Comparison of ENCODE assay signal across 15 cellular contexts in the genomic region with DNA sequence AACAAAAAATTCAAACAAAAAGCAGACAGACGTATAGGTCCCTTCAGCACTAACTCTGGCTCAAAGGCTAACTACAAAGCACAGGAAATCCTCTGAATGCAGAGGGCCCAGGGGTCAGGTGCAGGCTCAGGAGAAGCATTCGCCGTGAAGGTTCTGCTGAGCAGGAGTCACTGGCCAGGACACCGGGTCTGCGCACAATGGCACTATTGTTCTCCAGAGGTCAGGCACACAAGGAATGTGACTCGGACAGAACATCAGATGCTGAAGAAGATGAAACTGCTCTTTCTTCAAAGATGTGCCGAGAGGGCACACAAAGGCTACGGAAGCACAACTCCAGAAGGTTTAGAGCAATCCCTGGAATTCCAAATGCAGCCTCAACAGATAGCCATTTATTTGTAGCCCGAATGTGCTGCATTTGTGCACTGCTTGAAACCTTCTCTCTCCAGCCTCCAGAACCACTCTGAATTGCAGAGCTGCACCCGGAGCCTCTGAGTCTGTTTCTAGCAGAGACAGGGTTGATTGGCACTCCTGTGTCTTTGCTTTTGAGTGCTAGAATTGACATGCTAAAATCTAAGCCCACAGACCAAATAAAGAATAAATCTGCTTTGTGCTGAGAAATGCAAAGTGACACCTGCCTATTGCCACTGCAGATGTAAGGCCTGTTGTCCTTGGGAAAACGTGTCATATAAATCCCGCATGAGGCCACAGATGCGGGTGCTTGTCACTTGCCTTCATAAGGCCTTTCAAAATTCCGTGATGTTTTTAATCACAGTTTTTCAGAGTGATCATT.
DNase-seq lines count a peak whose midpoint lies in the region; ATAC-seq and TF ChIP-seq lines count a peak whose summit lies in the region.
"Had no signal": no experiment of that assay in that cellular context is flagged by ENCODE, and none has a peak within 500 bp of the region (broad histone marks: within the 10 kb centered on the region; RNA-seq: fewer than 3 reads in every experiment).

No MANE protein-coding gene starts in this region.

- H3K27me3 Mint-ChIP-seq in activated CD4-positive, alpha-beta T cell treated with anti-CD3 and anti-CD28 coated beads for 36 hours: no peaks in the 10 kb centered on the region
- peaks cover 2% of the 10 kb centered on the region for H3K27me3 Mint-ChIP-seq in endothelial cell (ENCODE audit: unreplicated experiment)
- H3K27me3 Mint-ChIP-seq: memory B cell had no signal

- no peak overlapping the region for H3K4me3 Mint-ChIP-seq in activated CD4-positive, alpha-beta T cell treated with anti-CD3 and anti-CD28 coated beads for 36 hours
- peak overlapping the region; percentile 14 for H3K4me3 Mint-ChIP-seq in endothelial cell (ENCODE audit: unreplicated experiment)
- H3K4me3 Mint-ChIP-seq: memory B cell had no signal

- H3K4me1 ChIP-seq in HUES64 (ENCODE audit: insufficient read depth, low read length): peaks cover 47% of the 10 kb centered on the region
- peaks cover 34 to 82% (median 51%) of the 10 kb centered on the region in 4 donors for H3K4me1 ChIP-seq in esophagus muscularis mucosa

- H3K4me2 ChIP-seq in neural cell (ENCODE audit: low read length): no peak overlapping the region
- H3K4me2 ChIP-seq: A549 had no signal

- H3K9me3 ChIP-seq in HUES64 (ENCODE audit: insufficient read depth, low read depth, low read length): no peaks in the 10 kb centered on the region
- no peaks in the 10 kb centered on the region for H3K9me3 ChIP-seq in neural cell (ENCODE audit: low read length)
- H3K9me3 ChIP-seq in esophagus muscularis mucosa: no peaks in the 10 kb centered on the region
- H3K9me3 ChIP-seq: breast epithelium, upper lobe of right lung had no signal

- H3K36me3 ChIP-seq in HUES64 (ENCODE audit: insufficient read depth, low read length): peaks cover 13% of the 10 kb centered on the region
- no peaks in the 10 kb centered on the region for H3K36me3 ChIP-seq in neural cell (ENCODE audit: insufficient read depth, low read length)
- H3K36me3 ChIP-seq in esophagus muscularis mucosa: peaks cover 0 to 74% (median 23%) of the 10 kb centered on the region in 4 donors
- H3K36me3 ChIP-seq: breast epithelium had no signal

- ATAC-seq in activated CD4-positive, alpha-beta T cell treated with anti-CD3 and anti-CD28 coated beads for 36 hours: no peak
- ATAC-seq in GM21529 (IDR thresholded peaks at IDR 0.05; ENCODE audit: unreplicated experiment): no peak
- ATAC-seq: A549, upper lobe of right lung had no signal

- TF ChIP-seq CTCF in endothelial cell (IDR thresholded peaks at IDR 0.05; ENCODE audit: unreplicated experiment): no peak
- no peak for TF ChIP-seq CTCF in neural cell (IDR thresholded peaks at IDR 0.05; ENCODE audit: poor library complexity, severe bottlenecking)
- TF ChIP-seq CTCF in esophagus muscularis mucosa (IDR thresholded peaks at IDR 0.05): no peak

- H3K9ac ChIP-seq in HUES64 (ENCODE audit: low read depth, low read length): peak overlapping the region; percentile 3; the same call in 1 of the 2 replicates
- no peak overlapping the region for H3K9ac ChIP-seq in neural cell (ENCODE audit: low read length)

- H3K4me3 ChIP-seq in HUES64 (ENCODE audit: low read length): peak overlapping the region; percentile 3; the same call in 1 of the 2 replicates
- peak overlapping the region; percentile 19 for H3K4me3 ChIP-seq in neural cell (ENCODE audit: low read length)
- no peak overlapping the region for H3K4me3 ChIP-seq in esophagus muscularis mucosa
- H3K4me3 ChIP-seq: A549, breast epithelium, upper lobe of right lung had no signal

- H3K27ac ChIP-seq in HUES64 (ENCODE audit: low read depth, low read length) (peak overlapping the region; percentile 77), neural cell (ENCODE audit: low read length) (no peak overlapping the region), esophagus muscularis mucosa (replicated peaks in 1 of 4) (no peak overlapping the region)
- H3K27ac ChIP-seq: A549, epithelial cell of prostate, upper lobe of right lung had no signal

- H3K36me3 Mint-ChIP-seq in activated CD4-positive, alpha-beta T cell treated with anti-CD3 and anti-CD28 coated beads for 36 hours (ENCODE audit: low read depth): peaks cover 47% of the 10 kb centered on the region
- peaks cover 13% of the 10 kb centered on the region for H3K36me3 Mint-ChIP-seq in endothelial cell (ENCODE audit: low read depth, unreplicated experiment)

- no peak overlapping the region for H2AFZ ChIP-seq in neural cell (ENCODE audit: low read depth, low read length)

- TF ChIP-seq EP300 in neural cell (conservative IDR thresholded peaks at IDR 0.05; ENCODE audit: poor library complexity, severe bottlenecking) (peak; percentile 40), esophagus muscularis mucosa (IDR thresholded peaks at IDR 0.05) (no peak)

- POLR2A ChIA-PET in activated CD4-positive, alpha-beta T cell treated with anti-CD3 and anti-CD28 coated beads for 36 hours (lab: Charles Lee): no interaction called here

- H3K27me3 ChIP-seq in HUES64 (ENCODE audit: insufficient read depth, low read length) (no peaks in the 10 kb centered on the region), neural cell (ENCODE audit: insufficient read depth, low read depth, low read length) (no peaks in the 10 kb centered on the region), esophagus muscularis mucosa (no peaks in the 10 kb centered on the region)
- H3K27me3 ChIP-seq: breast epithelium, upper lobe of right lung had no signal

- no peaks in the 10 kb centered on the region for H3F3A ChIP-seq in neural cell (ENCODE audit: insufficient read depth, low read length, poor library complexity, severe bottlenecking)

- peak overlapping the region; percentile 70 for H3K27ac Mint-ChIP-seq in activated CD4-positive, alpha-beta T cell treated with anti-CD3 and anti-CD28 coated beads for 36 hours
- H3K27ac Mint-ChIP-seq in endothelial cell (ENCODE audit: unreplicated experiment): peak overlapping the region; percentile 80
- H3K27ac Mint-ChIP-seq: memory B cell had no signal

- WGBS in HUES64: 48% methylated on average over 14 of the region's 14 CpGs
- WGBS in esophagus muscularis mucosa: 67% methylated on average over 14 of the region's 14 CpGs

- peaks cover 77% of the 10 kb centered on the region for H3K4me1 Mint-ChIP-seq in activated CD4-positive, alpha-beta T cell treated with anti-CD3 and anti-CD28 coated beads for 36 hours
- H3K4me1 Mint-ChIP-seq in endothelial cell (ENCODE audit: unreplicated experiment): peaks cover 42% of the 10 kb centered on the region

- intact Hi-C loops in activated CD4-positive, alpha-beta T cell treated with anti-CD3 and anti-CD28 coated beads for 36 hours (cut with DNase I, micrococcal nuclease): no loop called here
- intact Hi-C loops in esophagus muscularis mucosa (cut with DNase I): no loop called here

- no peak for TF ChIP-seq POLR2A in esophagus muscularis mucosa (IDR thresholded peaks at IDR 0.05; ENCODE audit: low read depth)

- no peaks in the 10 kb centered on the region for H4K20me1 ChIP-seq in neural cell (ENCODE audit: insufficient read depth)

- CTCF ChIA-PET in activated CD4-positive, alpha-beta T cell treated with anti-CD3 and anti-CD28 coated beads for 36 hours (lab: Charles Lee): interaction anchor here (1.2 to 5.1 kb wide), 5 partner anchors 9 to 28 kb away, joined by 3 to 69 read pairs (median 12); no protein-coding TSS in a partner anchor

- H3K9me3 Mint-ChIP-seq in activated CD4-positive, alpha-beta T cell treated with anti-CD3 and anti-CD28 coated beads for 36 hours (ENCODE audit: low read depth): peaks cover 3% of the 10 kb centered on the region
- H3K9me3 Mint-ChIP-seq in endothelial cell (ENCODE audit: unreplicated experiment): no peaks in the 10 kb centered on the region
- H3K9me3 Mint-ChIP-seq: memory B cell had no signal

- TF ChIP-seq RAD21 in neural cell (conservative IDR thresholded peaks at IDR 0.05): no peak

- no peaks in the 10 kb centered on the region for H3K9me2 ChIP-seq in neural cell (ENCODE audit: insufficient read depth, low read length)

- H3K79me2 ChIP-seq in neural cell (replicated peaks; ENCODE audit: insufficient read depth, low read length): no peaks in the 10 kb centered on the region

- DNase-seq in activated CD4-positive, alpha-beta T cell treated with anti-CD3 and anti-CD28 coated beads for 36 hours: no peak
- no peak for DNase-seq in activated CD4-positive, alpha-beta T cell treated with anti-CD3 and anti-CD28 coated beads for 48 hours
- DNase-seq in endothelial cell (ENCODE audit: low spot score) (peak; percentile 21), esophagus muscularis mucosa (ENCODE audit: extremely low spot score) (no peak), NCI-H1417 (lab: John Stamatoyannopoulos, UW) (no peak)
- DNase-seq: COR-L47; stimulated activated CD8-positive, alpha-beta memory T cell treated with anti-CD3 and anti-CD28 coated beads, Interleukin-4, amount 100 ng/mL, for 48 hours; upper lobe of right lung had no signal

TF ChIP-seq in neural cell, 6 proteins besides CTCF, POLR2A, EP300 and RAD21 (continues in another document):
- TF ChIP-seq TAF1 (IDR thresholded peaks at IDR 0.05; ENCODE audit: low read depth) (no peak), REST (IDR thresholded peaks at IDR 0.05; ENCODE audit: borderline replicate concordance) (no peak), MXI1 (conservative IDR thresholded peaks at IDR 0.05; ENCODE audit: poor library complexity, severe bottlenecking) (no peak), EZH2 (IDR thresholded peaks at IDR 0.05; ENCODE audit: borderline replicate concordance, insufficient read depth, low read length, poor library complexity, severe bottlenecking) (no peak)

Comparison
In these comparisons a context has a peak if more than half of its experiments do, and no peak if none do; other contexts are left out.
1. H3K4me3 ChIP-seq: peak in HUES64 (single experiment) and neural cell (single experiment); none in esophagus muscularis mucosa (0 of 4).